ENCODE assay signal across 9 cellular contexts in the genomic region with DNA sequence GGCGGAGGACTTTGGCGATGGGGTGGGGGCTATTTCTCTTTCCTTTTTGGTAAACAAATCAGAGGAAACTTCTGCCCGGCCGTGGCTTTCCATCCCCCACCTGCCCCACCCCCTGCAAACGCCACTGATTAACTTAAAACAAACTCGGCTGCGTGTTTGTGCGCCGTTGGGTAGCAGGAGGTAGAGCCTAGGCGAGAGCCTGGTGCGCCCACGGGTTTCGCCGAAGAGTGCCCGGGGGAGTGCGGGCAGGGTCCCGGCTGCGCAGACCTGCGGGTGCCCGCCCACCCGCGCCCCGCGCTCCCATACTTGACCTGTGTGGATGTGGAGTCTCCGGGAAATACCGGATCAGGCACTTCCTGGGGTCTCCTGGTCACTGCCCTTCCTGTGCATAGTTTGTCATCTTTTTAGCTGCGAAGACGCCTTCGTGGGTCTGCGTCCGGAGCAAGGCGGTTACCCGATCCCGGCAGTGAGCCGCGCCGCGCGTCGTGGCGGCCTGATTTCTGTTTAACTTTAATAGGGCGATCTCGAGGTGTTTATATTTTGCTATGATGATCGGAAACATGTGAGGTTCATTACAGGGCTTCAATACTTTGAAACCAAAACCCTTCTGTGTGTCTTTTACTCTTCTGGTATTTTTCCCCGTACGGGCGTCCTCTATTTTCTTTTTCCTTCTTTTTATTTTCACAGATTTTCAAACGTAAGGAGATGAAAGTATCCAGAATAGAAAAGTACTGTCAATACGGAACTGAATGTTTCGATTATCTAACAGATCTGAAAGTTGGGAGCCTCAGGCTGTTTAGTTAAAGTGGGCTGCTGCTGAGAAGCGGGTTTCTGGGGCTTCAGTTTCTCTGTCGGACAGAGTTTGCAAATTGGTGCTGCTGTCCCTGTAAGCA. TPM values are rescaled to one million over a fixed set of nuclear protein-coding genes. Genes with fewer than 3 reads are reported as not detected.
A peak's percentile ranks its signal among the peaks of the same experiment; 100 is the strongest.
DNase-seq lines count a peak whose midpoint lies in the region; ATAC-seq, FAIRE-seq and TF ChIP-seq lines count a peak whose summit lies in the region.
"Had no signal": no experiment of that assay in that cellular context is flagged by ENCODE, and none has a peak within 500 bp of the region (broad histone marks: within the 10 kb centered on the region; RNA-seq: fewer than 3 reads in every experiment).

No MANE protein-coding gene starts in this region.

- peak overlapping the region in 1 of 3 donors; percentile 85 for H3K27ac Mint-ChIP-seq in CD4-positive, CD25-positive, alpha-beta regulatory T cell
- no peak overlapping the region for H3K27ac Mint-ChIP-seq in neural crest cell (ENCODE audit: unreplicated experiment)

- no peaks in the 10 kb centered on the region for H3K9me3 ChIP-seq in CD4-positive, CD25-positive, alpha-beta regulatory T cell (ENCODE audit: control insufficient read depth in 2 of 2, low read length in 2 of 2)
- H3K9me3 ChIP-seq in Peyer's patch (peaks cover 0 to 5% (median 0%) of the 10 kb centered on the region in 4 donors), endothelial cell of umbilical vein (replicated peaks; ENCODE audit: control insufficient read depth, insufficient read depth, low read length) (no peaks in the 10 kb centered on the region)

- no peaks in the 10 kb centered on the region for H3K9me1 ChIP-seq in endothelial cell of umbilical vein (replicated peaks; ENCODE audit: control insufficient read depth, extremely low read depth, insufficient read depth, low read length)

- peak overlapping the region; percentile 39 for H3K9ac ChIP-seq in endothelial cell of umbilical vein (replicated peaks; ENCODE audit: extremely low read depth, insufficient read depth, low read length)

- TF ChIP-seq CTCF in Peyer's patch (IDR thresholded peaks at IDR 0.05) (no peak), endothelial cell of umbilical vein (IDR thresholded peaks at IDR 0.05; ENCODE audit: extremely low read depth in 1 of 2, insufficient read depth in 1 of 2, low read depth in 1 of 2, low read length in 2 of 2) (no peak), neural crest cell (conservative IDR thresholded peaks at IDR 0.05) (no peak)

- no peaks in the 10 kb centered on the region for H3K79me2 ChIP-seq in endothelial cell of umbilical vein (ENCODE audit: control insufficient read depth, insufficient read depth, low read length)

- H3K4me1 Mint-ChIP-seq in CD4-positive, CD25-positive, alpha-beta regulatory T cell = peaks cover 7 to 44% (median 17%) of the 10 kb centered on the region in 4 donors
- H3K4me1 Mint-ChIP-seq in neural crest cell = peaks cover 26% of the 10 kb centered on the region

- dilution Hi-C loops in endothelial cell of umbilical vein (cut with MboI; ENCODE audit: extremely low pct_ligation_motif_present, low sequenced_read_pairs) = no loop called here

- peak in 1 of 2 donors; percentile 28 for TF ChIP-seq POLR2A in Peyer's patch (IDR thresholded peaks at IDR 0.05)
- no peak for TF ChIP-seq POLR2A in endothelial cell of umbilical vein (IDR thresholded peaks at IDR 0.05; ENCODE audit: low read depth, low read length)

- ATAC-seq in CD4-positive, CD25-positive, alpha-beta regulatory T cell (ENCODE audit: low read depth in 2 of 2) = no peak
- ATAC-seq in GM18909 (IDR thresholded peaks at IDR 0.05; ENCODE audit: poor library complexity, unreplicated experiment) (no peak), GM19467 (IDR thresholded peaks at IDR 0.05; ENCODE audit: unreplicated experiment) (no peak)

- peaks cover 45% of the 10 kb centered on the region for H3K27me3 ChIP-seq in CD4-positive, CD25-positive, alpha-beta regulatory T cell (ENCODE audit: control insufficient read depth, insufficient read depth, low read length)
- H3K27me3 ChIP-seq in Peyer's patch (peaks cover 0 to 15% of the 10 kb centered on the region in 2 donors), endothelial cell of umbilical vein (ENCODE audit: control insufficient read depth in 2 of 2, insufficient read depth in 2 of 2, low read length in 2 of 2) (peaks cover 0 to 79% of the 10 kb centered on the region in 2 experiments)

- H3K36me3 ChIP-seq in CD4-positive, CD25-positive, alpha-beta regulatory T cell (ENCODE audit: control insufficient read depth, insufficient read depth, low read length) = no peaks in the 10 kb centered on the region
- H3K36me3 ChIP-seq in Peyer's patch (peaks cover 0 to 4% (median 0%) of the 10 kb centered on the region in 3 donors), endothelial cell of umbilical vein (ENCODE audit: control insufficient read depth in 2 of 2, extremely low read depth in 1 of 2, insufficient read depth in 2 of 2, low read length in 2 of 2) (no peaks in the 10 kb centered on the region)

- peak; percentile 58 for FAIRE-seq in endothelial cell of umbilical vein (lab: Jason Lieb, UNC)

- intact Hi-C loops in endothelial cell of umbilical vein (cut with micrococcal nuclease) = loop anchor here (2.0 to 10.0 kb wide), 3 partner anchors 184 to 235 kb away; no protein-coding TSS in a partner anchor

- peak overlapping the region; percentile 14 for H2AFZ ChIP-seq in endothelial cell of umbilical vein (ENCODE audit: low read depth, low read length)

- H3K27me3 Mint-ChIP-seq in CD4-positive, CD25-positive, alpha-beta regulatory T cell = peaks cover 75% of the 10 kb centered on the region
- peaks cover 69% of the 10 kb centered on the region for H3K27me3 Mint-ChIP-seq in neural crest cell (ENCODE audit: low read depth)

- H4K20me1 ChIP-seq in endothelial cell of umbilical vein (replicated peaks; ENCODE audit: control insufficient read depth, extremely low read depth, insufficient read depth, low read length) = no peaks in the 10 kb centered on the region

- H3K9me3 Mint-ChIP-seq in CD4-positive, CD25-positive, alpha-beta regulatory T cell = peaks cover 0 to 3% (median 0%) of the 10 kb centered on the region in 7 donors
- H3K9me3 Mint-ChIP-seq in neural crest cell = no peaks in the 10 kb centered on the region

- DNase-seq in CD4-positive, CD25-positive, alpha-beta regulatory T cell = peak in 1 of 3 donors; percentile 27
- peak in 2 of 3 donors; percentile 66 to 78 for DNase-seq in Peyer's patch
- DNase-seq in endothelial cell of umbilical vein (ENCODE audit: low read depth, low spot score) = peak; percentile 64
- no peak for DNase-seq in neural crest cell (ENCODE audit: low read depth, low spot score)
- DNase-seq in stimulated activated CD4-positive, alpha-beta T cell treated with anti-CD3 and anti-CD28 coated beads, Interleukin-4, amount 100 ng/mL, for 24 hours = no peak
- no peak for DNase-seq in cerebellar nuclear complex (lab: John Stamatoyannopoulos, UW)
- DNase-seq: activated gamma-delta T cell had no signal

- POLR2A ChIA-PET in endothelial cell of umbilical vein (lab: Charles Lee) = no interaction called here

- CTCF ChIA-PET in endothelial cell of umbilical vein (lab: Charles Lee) = interaction anchor here (2.1 to 3.4 kb wide), 2 partner anchors 14 to 358 kb away, joined by 5 to 16 read pairs; no protein-coding TSS in a partner anchor

- no TSS peak for BruUV-seq in endothelial cell of umbilical vein (replicated peaks; lab: Mats Ljungman, UMichigan)

- no peaks in the 10 kb centered on the region for H3K36me3 Mint-ChIP-seq in CD4-positive, CD25-positive, alpha-beta regulatory T cell
- no peaks in the 10 kb centered on the region for H3K36me3 Mint-ChIP-seq in neural crest cell (ENCODE audit: low read depth)

- H3K4me2 ChIP-seq in endothelial cell of umbilical vein (ENCODE audit: insufficient read depth, low read length) = peak overlapping the region; percentile 83

- H3K4me3 Mint-ChIP-seq in CD4-positive, CD25-positive, alpha-beta regulatory T cell = peak overlapping the region in 2 of 4 donors; percentile 56 to 79
- peak overlapping the region; percentile 62 for H3K4me3 Mint-ChIP-seq in neural crest cell

- H3K4me1 ChIP-seq in CD4-positive, CD25-positive, alpha-beta regulatory T cell (ENCODE audit: control insufficient read depth, insufficient read depth, low read length, poor library complexity, severe bottlenecking) = peaks cover 36% of the 10 kb centered on the region
- H3K4me1 ChIP-seq in Peyer's patch (peaks cover 0 to 9% (median 4%) of the 10 kb centered on the region in 4 donors), endothelial cell of umbilical vein (ENCODE audit: control insufficient read depth, extremely low read depth, insufficient read depth, low read length) (peaks cover 16% of the 10 kb centered on the region)

- H3K4me3 ChIP-seq in CD4-positive, CD25-positive, alpha-beta regulatory T cell (ENCODE audit: low read depth, low read length) = peak overlapping the region; percentile 9
- peak overlapping the region; percentile 28 to 71 (median 51) for H3K4me3 ChIP-seq in Peyer's patch
- H3K4me3 ChIP-seq in endothelial cell of umbilical vein (replicated peaks in 1 of 3; ENCODE audit: insufficient read depth in 1 of 3, low read depth in 1 of 3, low read length in 3 of 3) = peak overlapping the region; percentile 10 to 66 (median 59)

- no peak overlapping the region for H3K27ac ChIP-seq in CD4-positive, CD25-positive, alpha-beta regulatory T cell (ENCODE audit: insufficient read depth, low read length, poor library complexity, severe bottlenecking)
- H3K27ac ChIP-seq in Peyer's patch (peak overlapping the region in 3 of 4 donors; percentile 69 to 87 (median 77)), endothelial cell of umbilical vein (ENCODE audit: insufficient read depth, low read depth, low read length) (no peak overlapping the region)

TF ChIP-seq in endothelial cell of umbilical vein, 7 proteins besides CTCF, POLR2A, EP300 and RAD21:
- peak; percentile 70 for TF ChIP-seq EZH2 (IDR thresholded peaks at IDR 0.05; ENCODE audit: borderline replicate concordance, low read depth, low read length, severe bottlenecking)
- TF ChIP-seq, protein P1, sequence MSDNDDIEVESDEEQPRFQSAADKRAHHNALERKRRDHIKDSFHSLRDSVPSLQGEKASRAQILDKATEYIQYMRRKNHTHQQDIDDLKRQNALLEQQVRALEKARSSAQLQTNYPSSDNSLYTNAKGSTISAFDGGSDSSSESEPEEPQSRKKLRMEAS (IDR thresholded peaks at IDR 0.05; ENCODE audit: insufficient read depth, insufficient read length) = no peak

RNA-seq across cellular contexts. Expression of a gene that starts 15.2 kb away (rescaled TPM):
- not detected for total RNA-seq in CD4-positive, CD25-positive, alpha-beta regulatory T cell
- not detected for polyA plus RNA-seq in CD4-positive, CD25-positive, alpha-beta regulatory T cell
- 100 to 1,000 TPM in 3 of 4 donors, 10 to 100 TPM in 1; 37.1 to 193 (median 171) TPM for total RNA-seq in Peyer's patch
- 10.6 and 12.1 TPM in 2 replicates for total RNA-seq in endothelial cell of umbilical vein
- polyA plus RNA-seq in endothelial cell of umbilical vein = 2.7 and 3.4 TPM in 2 replicates
- 3.8 and 4.5 TPM in 2 replicates for polyA plus RNA-seq in endothelial cell of umbilical vein (2011; cell fraction: cytosol; rRNA removed)
- 6.9 and 10.0 TPM in 2 replicates for polyA plus RNA-seq in endothelial cell of umbilical vein (2011; cell fraction: nucleus; rRNA removed)
- polyA plus RNA-seq in endothelial cell of umbilical vein (2012) = 0.04 and 0.05 TPM in 2 replicates
- polyA minus RNA-seq in endothelial cell of umbilical vein = 12.4 and 14.7 TPM in 2 replicates
- polyA minus RNA-seq in endothelial cell of umbilical vein (2011; cell fraction: cytosol; rRNA and poly(A)+ RNA removed) = not detected
- polyA minus RNA-seq in endothelial cell of umbilical vein (2011; cell fraction: nucleus; rRNA and poly(A)+ RNA removed) = 19.0 and 34.1 TPM in 2 replicates
- not detected in 2 replicates for total RNA-seq in neural crest cell

Comparison
In these comparisons a context has a peak if more than half of its experiments do, and no peak if none do; other contexts are left out.
1. DNase-seq: peak in Peyer's patch (2 of 3) and endothelial cell of umbilical vein (single experiment); none in neural crest cell (single experiment), stimulated activated CD4-positive, alpha-beta T cell treated with anti-CD3 and anti-CD28 coated beads, Interleukin-4, amount 100 ng/mL, for 24 hours (single experiment) and cerebellar nuclear complex (0 of 2).
2. H3K27ac ChIP-seq: peak in Peyer's patch (3 of 4); none in CD4-positive, CD25-positive, alpha-beta regulatory T cell (single experiment) and endothelial cell of umbilical vein (single experiment).
3. H3K4me3 ChIP-seq: peak in every context shown above with its lines; median percentile 59 in endothelial cell of umbilical vein; 51 in Peyer's patch; 9 in CD4-positive, CD25-positive, alpha-beta regulatory T cell.
4. RNA of a gene that starts 15.2 kb away (total RNA-seq): 37.1 to 193 TPM in Peyer's patch and 10.6 to 12.1 TPM in endothelial cell of umbilical vein; not detected in neural crest cell and not detected in CD4-positive, CD25-positive, alpha-beta regulatory T cell (single experiment); every median in the first group is over 10 times any median in the second.